Comparison of ENCODE assay signal across 8 cellular contexts in genomic region chr20:35307666-35308653, GRCh38. TPM values are rescaled to one million over a fixed set of nuclear protein-coding genes. Genes with fewer than 3 reads are reported as not detected.
DNase-seq lines count a peak whose midpoint lies in the region; ATAC-seq, FAIRE-seq and TF ChIP-seq lines count a peak whose summit lies in the region.

No MANE protein-coding gene starts in this region.

- no peak; the same call in 1 of the 2 replicates for TF ChIP-seq POLR2A in IMR-90 (IDR thresholded peaks at IDR 0.05; ENCODE audit: low read depth, low read length)

- peak overlapping the region; percentile 99 for H3K4ac ChIP-seq in IMR-90 (ENCODE audit: low read depth, low read length)

- peak overlapping the region; percentile 100 for H2BK20ac ChIP-seq in IMR-90 (ENCODE audit: low read depth, low read length)

- BruUV-seq in IMR-90 (replicated peaks; lab: Mats Ljungman, UMichigan): no TSS peak

- no peaks in the 10 kb centered on the region for H3K27me3 ChIP-seq in IMR-90 (ENCODE audit: control insufficient read depth, insufficient read depth, low read length)
- H3K27me3 ChIP-seq in bronchial epithelial cell (ENCODE audit: control insufficient read depth, insufficient read depth, low read length): no peaks in the 10 kb centered on the region

- peak overlapping the region; percentile 97 to 98 for H4K8ac ChIP-seq in IMR-90 (ENCODE audit: low read depth in 2 of 2, low read length in 2 of 2)

- peaks cover 50% of the 10 kb centered on the region for H3K9me1 ChIP-seq in IMR-90 (ENCODE audit: insufficient read depth, low read length)

- H3K36me3 ChIP-seq in IMR-90 (ENCODE audit: control insufficient read depth, insufficient read depth, low read length): no peaks in the 10 kb centered on the region
- peaks cover 4% of the 10 kb centered on the region for H3K36me3 ChIP-seq in bronchial epithelial cell (ENCODE audit: control insufficient read depth, insufficient read depth, low read length)

- no peak overlapping the region for H3K4me3 ChIP-seq in IMR-90 (ENCODE audit: insufficient read depth, low read depth, low read length)
- no peak overlapping the region for H3K4me3 ChIP-seq in bronchial epithelial cell (ENCODE audit: low read depth, low read length)

- peak overlapping the region; percentile 99 for H3K14ac ChIP-seq in IMR-90 (replicated peaks; ENCODE audit: low read depth, low read length)

- dilution Hi-C loops in IMR-90 (cut with HindIII; ENCODE audit: low sequenced_read_pairs, unreplicated experiment): no loop called here

- peak overlapping the region; percentile 100 for H2AK5ac ChIP-seq in IMR-90 (ENCODE audit: low read depth, low read length)

- H3K27ac ChIP-seq in IMR-90 (ENCODE audit: insufficient read depth, low read length): peak overlapping the region; percentile 88

- peak overlapping the region; percentile 87 for H2AK9ac ChIP-seq in IMR-90 (replicated peaks; ENCODE audit: low read depth, low read length, poor library complexity)

- H2BK15ac ChIP-seq in IMR-90 (ENCODE audit: low read depth, low read length): peak overlapping the region; percentile 99

- H2BK5ac ChIP-seq in IMR-90 (ENCODE audit: low read depth, low read length, poor library complexity, severe bottlenecking): peak overlapping the region; percentile 94

- POLR2A ChIA-PET in IMR-90 (lab: Charles Lee; ENCODE audit: unreplicated experiment): interaction anchor here (0.5 to 1.0 kb wide), 3 partner anchors 23 to 141 kb away, joined by 3 to 4 read pairs (median 3); partner anchors contain the start of gene EIF6

- H4K20me1 ChIP-seq in IMR-90 (ENCODE audit: insufficient read depth, low read length): no peaks in the 10 kb centered on the region

- intact Hi-C loops in IMR-90 (cut with micrococcal nuclease): loop anchor here (2.0 kb wide), 1 partner anchor 31 kb away; no protein-coding TSS in a partner anchor

- TF ChIP-seq CTCF in IMR-90 (conservative IDR thresholded peaks at IDR 0.05; ENCODE audit: low read depth, low read length) (no peak), bronchial epithelial cell (IDR thresholded peaks at IDR 0.05; ENCODE audit: insufficient read depth, low read length, severe bottlenecking) (no peak)

- peak overlapping the region; percentile 31 for H3K9ac ChIP-seq in IMR-90 (ENCODE audit: low read depth, low read length)

- WGBS in IMR-90 (ENCODE audit: extremely low coverage in 2 of 2, insufficient read length in 1 of 2), 2 experiments: 45% methylated on average over 6 of the region's 13 CpGs; no CpG with 5 or more reads in 1 of the 2 experiments

- peak overlapping the region; percentile 98 for H3K23ac ChIP-seq in IMR-90 (ENCODE audit: low read depth, low read length)

- H3K4me1 ChIP-seq in IMR-90 (ENCODE audit: control insufficient read depth, insufficient read depth, low read length): peaks cover 55% of the 10 kb centered on the region

- H3K18ac ChIP-seq in IMR-90 (ENCODE audit: low read depth, low read length): peak overlapping the region; percentile 92

- CTCF ChIA-PET in IMR-90 (lab: Yijun Ruan, JAX): interaction anchor here (0.6 to 1.7 kb wide), 7 partner anchors 9 to 163 kb away, joined by 3 to 9 read pairs (median 4); no protein-coding TSS in a partner anchor

- peak; percentile 36 for FAIRE-seq in bronchial epithelial cell (lab: Jason Lieb, UNC)

- in situ Hi-C loops in IMR-90 (cut with MboI; ENCODE audit: low sequenced_read_pairs): loop anchor here (5.0 kb wide), 1 partner anchor 129 kb away; the partner anchor contains the start of gene GDF5

- peak overlapping the region; percentile 10 for H2AFZ ChIP-seq in IMR-90 (replicated peaks; ENCODE audit: low read length, poor library complexity)

- ATAC-seq in IMR-90 (ENCODE audit: low read depth) (peak; percentile 3), left lobe of liver (peak; percentile 85)

- H3K56ac ChIP-seq in IMR-90 (ENCODE audit: extremely low read depth, insufficient read depth, low read length): peak overlapping the region; percentile 86

- H3K9me3 ChIP-seq in IMR-90 (ENCODE audit: control insufficient read depth, insufficient read depth, low read length): no peaks in the 10 kb centered on the region

- H3K4me2 ChIP-seq in IMR-90 (ENCODE audit: low read depth, low read length): no peak overlapping the region

- no peak for TF ChIP-seq RAD21 in IMR-90 (IDR thresholded peaks at IDR 0.05; ENCODE audit: low read length)

- peak overlapping the region; percentile 100 for H2BK120ac ChIP-seq in IMR-90 (ENCODE audit: low read depth, low read length)

- DNase-seq in A172 (ENCODE audit: low spot score) (peak; percentile 97), IMR-90 (peak; percentile 83), bronchial epithelial cell (ENCODE audit: low read depth) (peak; percentile 95), left lobe of liver (ENCODE audit: low spot score) (peak; percentile 94), GF-D8 (lab: John Stamatoyannopoulos, UW) (no peak), COLO829 (ENCODE audit: low spot score) (no peak)
- no peak for DNase-seq in activated naive CD4-positive, alpha-beta T cell treated with Interleukin-2 at 50 U/mL for 16 hours
- DNase-seq in activated T-cell treated with anti-CD3 and anti-CD28 coated beads, Interleukin-2, amount 50 U/mL, for 1 hour: no peak

- peak overlapping the region; percentile 100 for H4K91ac ChIP-seq in IMR-90 (ENCODE audit: insufficient read depth, low read depth, low read length)

- H4K5ac ChIP-seq in IMR-90 (ENCODE audit: low read depth, low read length): peak overlapping the region; percentile 86

- H3K79me1 ChIP-seq in IMR-90 (ENCODE audit: low read depth in 1 of 2, low read length in 2 of 2): peaks cover 0 to 59% of the 10 kb centered on the region in 2 experiments; a peak in 2 of 4 replicates

TF ChIP-seq in IMR-90, 13 proteins besides CTCF, POLR2A, EP300 and RAD21:
- no peak for TF ChIP-seq MAZ (IDR thresholded peaks at IDR 0.05; ENCODE audit: borderline replicate concordance, low read depth, low read length)
- no peak for TF ChIP-seq CHD1 (IDR thresholded peaks at IDR 0.05; ENCODE audit: low read depth, low read length)
- no peak for TF ChIP-seq RFX5 (IDR thresholded peaks at IDR 0.05; ENCODE audit: low read depth, low read length)
- TF ChIP-seq MXI1 (IDR thresholded peaks at IDR 0.05; ENCODE audit: borderline replicate concordance, low read depth, low read length): no peak
- peak; percentile 74; the same call in 1 of the 2 replicates for TF ChIP-seq BHLHE40 (IDR thresholded peaks at IDR 0.05; ENCODE audit: low read depth, low read length)
- peak; percentile 26; the same call in 1 of the 2 replicates for TF ChIP-seq NFE2L2 (IDR thresholded peaks at IDR 0.05; ENCODE audit: low read depth, low read length)
- no peak for TF ChIP-seq SMC3 (IDR thresholded peaks at IDR 0.05; ENCODE audit: low read depth, low read length)
- peak; percentile 26; the same call in 1 of the 2 replicates for TF ChIP-seq MAFK (IDR thresholded peaks at IDR 0.05; ENCODE audit: low read depth, low read length)
- TF ChIP-seq ELK1 (IDR thresholded peaks at IDR 0.05; ENCODE audit: borderline replicate concordance, low read depth, low read length): no peak
- TF ChIP-seq USF2 (IDR thresholded peaks at IDR 0.05; ENCODE audit: low read depth, low read length): peak; percentile 10; the same call in 1 of the 2 replicates
- peak; percentile 56 for TF ChIP-seq FOS (IDR thresholded peaks at IDR 0.05; ENCODE audit: low read depth, low read length)
TF ChIP-seq in IMR-90: peak in this region for 5.

RNA-seq across cellular contexts. Expression of gene FAM83C, which starts 15.7 kb away (rescaled TPM):
- 0.24 TPM in 1 of 2 replicates, not detected in the other for total RNA-seq in A172 (2014; rRNA removed; shearing (Covaris generic))
- total RNA-seq in IMR-90 (2012; rRNA removed): not detected in 2 replicates
- 0.02 and 0.03 TPM in 2 replicates for polyA plus RNA-seq in IMR-90 (2012; rRNA removed)
- 0.02 TPM in 1 of 2 replicates, not detected in the other for polyA plus RNA-seq in IMR-90 (2012; cell fraction: cytosol; rRNA removed)
- 0.03 and 0.13 TPM in 2 replicates for polyA plus RNA-seq in IMR-90 (2012; cell fraction: nucleus; rRNA removed; ENCODE audit: low replicate concordance)
- 0.26 and 0.64 TPM in 2 replicates for total RNA-seq in bronchial epithelial cell
- not detected for total RNA-seq in left lobe of liver

RNA-seq across cellular contexts. Expression of gene EIF6, which starts 23.4 kb away (rescaled TPM):
- total RNA-seq in A172 (2014; rRNA removed; shearing (Covaris generic)): 230 and 292 TPM in 2 replicates
- total RNA-seq in IMR-90 (2012; rRNA removed) (215 and 227 TPM in 2 replicates), bronchial epithelial cell (226 and 370 TPM in 2 replicates), left lobe of liver (80.2 TPM)
- polyA plus RNA-seq in IMR-90 (2012; rRNA removed): 215 and 258 TPM in 2 replicates
- polyA plus RNA-seq in IMR-90 (2012; cell fraction: cytosol; rRNA removed): 163 and 323 TPM in 2 replicates
- 385 and 588 TPM in 2 replicates for polyA plus RNA-seq in IMR-90 (2012; cell fraction: nucleus; rRNA removed; ENCODE audit: low replicate concordance)

RNA-seq across cellular contexts. Expression of gene MMP24OS, which starts 30.0 kb away (rescaled TPM):
- 11.4 and 15.1 TPM in 2 replicates for total RNA-seq in A172 (2014; rRNA removed; shearing (Covaris generic))
- total RNA-seq in IMR-90 (2012; rRNA removed) (5.9 and 7.2 TPM in 2 replicates), bronchial epithelial cell (5.0 and 6.9 TPM in 2 replicates), left lobe of liver (27.3 TPM)
- 64.9 and 67.6 TPM in 2 replicates for polyA plus RNA-seq in IMR-90 (2012; rRNA removed)
- 56.9 and 92.5 TPM in 2 replicates for polyA plus RNA-seq in IMR-90 (2012; cell fraction: cytosol; rRNA removed)
- polyA plus RNA-seq in IMR-90 (2012; cell fraction: nucleus; rRNA removed; ENCODE audit: low replicate concordance): 54.7 and 75.9 TPM in 2 replicates

Comparison
In these comparisons a context has a peak if more than half of its experiments do, and no peak if none do; other contexts are left out.
1. DNase-seq: peak in A172 (single experiment), IMR-90 (single experiment), bronchial epithelial cell (single experiment) and left lobe of liver (single experiment); none in GF-D8 (single experiment), COLO829 (single experiment), activated naive CD4-positive, alpha-beta T cell treated with Interleukin-2 at 50 U/mL for 16 hours (single experiment) and activated T-cell treated with anti-CD3 and anti-CD28 coated beads, Interleukin-2, amount 50 U/mL, for 1 hour (single experiment).